3 cellular contexts compared by ENCODE assay signal in genomic region chr6:149001422-149001821, GRCh38.
TF ChIP-seq lines count a peak whose summit lies in the region.

No MANE protein-coding gene starts in this region.

TF ChIP-seq in HepG2, 621 proteins besides CTCF, POLR2A, EP300 and RAD21 (continued from another document):
- TF ChIP-seq ZHX1 (CRISPR knock-in tag; IDR thresholded peaks at IDR 0.05; ENCODE audit: low read depth), result no peak
TF ChIP-seq in HepG2: peak in this region for 1.

TF ChIP-seq in HEK293, 187 proteins besides CTCF, POLR2A, EP300 and RAD21 (continued from another document):
- TF ChIP-seq SETDB1 (IDR thresholded peaks at IDR 0.05; ENCODE audit: insufficient read length, low read length), result peak; percentile 81

TF ChIP-seq in K562, 482 proteins besides CTCF, POLR2A, EP300 and RAD21 (continued from another document):
- TF ChIP-seq ZBTB9 (CRISPR knock-in tag; IDR thresholded peaks at IDR 0.05), result no peak
- no peak for TF ChIP-seq RBM14 (IDR thresholded peaks at IDR 0.05; ENCODE audit: borderline replicate concordance, insufficient read depth, low read depth, low read length)
- TF ChIP-seq THRB (CRISPR knock-in tag; conservative IDR thresholded peaks at IDR 0.05), result no peak
- no peak for TF ChIP-seq POLR3G (IDR thresholded peaks at IDR 0.05; ENCODE audit: extremely low read depth, insufficient read length, insufficient replicate concordance)
- TF ChIP-seq TRIM28 (IDR thresholded peaks at IDR 0.05), result 0 out of 2 replicates have a peak, but pooled peaks have one; percentile 35
- TF ChIP-seq ZFP1 (CRISPR knock-in tag; IDR thresholded peaks at IDR 0.05), result peak; percentile 96
